14 cellular contexts compared by ENCODE assay signal in genomic region chr5:172456076-172456800, GRCh38. TPM values are rescaled to one million over a fixed set of nuclear protein-coding genes. Genes with fewer than 3 reads are reported as not detected.
DNase-seq lines count a peak whose midpoint lies in the region; ATAC-seq and TF ChIP-seq lines count a peak whose summit lies in the region.
"Had no signal": no experiment of that assay in that cellular context is flagged by ENCODE, and none has a peak within 500 bp of the region (broad histone marks: within the 10 kb centered on the region; RNA-seq: fewer than 3 reads in every experiment).

No MANE protein-coding gene starts in this region.

- no peaks in the 10 kb centered on the region for H3K36me3 ChIP-seq in uterus
- no peaks in the 10 kb centered on the region for H3K36me3 ChIP-seq in effector memory CD4-positive, alpha-beta T cell (ENCODE audit: control insufficient read depth, insufficient read depth, low read length)

- no peak for TF ChIP-seq POLR2A in uterus (IDR thresholded peaks at IDR 0.05)

- ATAC-seq in activated naive CD8-positive, alpha-beta T cell treated with anti-CD3 and anti-CD28 coated beads, Interleukin-2, amount 50 U/mL, for 24 hours = no peak
- ATAC-seq in HG03025 (IDR thresholded peaks at IDR 0.05; ENCODE audit: low FRiP score, unreplicated experiment) = no peak
- ATAC-seq: A549; activated CD8-positive, alpha-beta T cell treated with anti-CD3 and anti-CD28 coated beads for 36 hours had no signal

- H3K27ac Mint-ChIP-seq in activated naive CD8-positive, alpha-beta T cell = no peak overlapping the region
- H3K27ac Mint-ChIP-seq in activated naive CD8-positive, alpha-beta T cell treated with anti-CD3 and anti-CD28 coated beads, Interleukin-2, amount 50 U/mL, for 24 hours = no peak overlapping the region
- H3K27ac Mint-ChIP-seq in endothelial cell (ENCODE audit: unreplicated experiment) (peak overlapping the region; percentile 75), nephron progenitor cell (no peak overlapping the region)
- H3K27ac Mint-ChIP-seq: activated CD8-positive, alpha-beta T cell treated with anti-CD3 and anti-CD28 coated beads for 36 hours had no signal

- H3K9me3 Mint-ChIP-seq in activated naive CD8-positive, alpha-beta T cell (ENCODE audit: low read depth) = no peaks in the 10 kb centered on the region
- no peaks in the 10 kb centered on the region for H3K9me3 Mint-ChIP-seq in activated naive CD8-positive, alpha-beta T cell treated with anti-CD3 and anti-CD28 coated beads, Interleukin-2, amount 50 U/mL, for 24 hours
- no peaks in the 10 kb centered on the region for H3K9me3 Mint-ChIP-seq in endothelial cell (ENCODE audit: unreplicated experiment)
- H3K9me3 Mint-ChIP-seq in nephron progenitor cell = no peaks in the 10 kb centered on the region
- H3K9me3 Mint-ChIP-seq: activated CD8-positive, alpha-beta T cell treated with anti-CD3 and anti-CD28 coated beads for 36 hours had no signal

- DNase-seq in activated naive CD8-positive, alpha-beta T cell treated with anti-CD3 and anti-CD28 coated beads, Interleukin-2, amount 50 U/mL, for 24 hours = no peak
- DNase-seq in endothelial cell (ENCODE audit: low spot score) (no peak), nephron progenitor cell (no peak), uterus (no peak), DMS79 treated with DMSO at 0.1 percent for 48 hours (lab: John Stamatoyannopoulos, UW) (no peak)
- DNase-seq in effector memory CD4-positive, alpha-beta T cell = no peak
- DNase-seq: activated CD8-positive, alpha-beta T cell treated with anti-CD3 and anti-CD28 coated beads for 36 hours; activated gamma-delta T cell treated with Interleukin-2 at 50 U/mL for 16 hours; NCI-H1930; NCI-H748 treated with DMSO at 0.1 percent for 48 hours; Right ventricle myocardium superior had no signal

- no peaks in the 10 kb centered on the region for H3K36me3 Mint-ChIP-seq in activated naive CD8-positive, alpha-beta T cell
- no peaks in the 10 kb centered on the region for H3K36me3 Mint-ChIP-seq in activated naive CD8-positive, alpha-beta T cell treated with anti-CD3 and anti-CD28 coated beads, Interleukin-2, amount 50 U/mL, for 24 hours (ENCODE audit: low read depth)
- no peaks in the 10 kb centered on the region for H3K36me3 Mint-ChIP-seq in endothelial cell (ENCODE audit: low read depth, unreplicated experiment)
- H3K36me3 Mint-ChIP-seq in nephron progenitor cell (ENCODE audit: low read depth) = no peaks in the 10 kb centered on the region

- no peak for TF ChIP-seq CTCF in endothelial cell (IDR thresholded peaks at IDR 0.05; ENCODE audit: unreplicated experiment)
- TF ChIP-seq CTCF in nephron progenitor cell (IDR thresholded peaks at IDR 0.05) = no peak
- no peak for TF ChIP-seq CTCF in uterus (IDR thresholded peaks at IDR 0.05)

- no peaks in the 10 kb centered on the region for H3K27me3 ChIP-seq in uterus
- peaks cover 8% of the 10 kb centered on the region for H3K27me3 ChIP-seq in effector memory CD4-positive, alpha-beta T cell (replicated peaks; ENCODE audit: control insufficient read depth, insufficient read depth, low read length, poor library complexity, severe bottlenecking)

- H3K9me3 ChIP-seq in uterus = no peaks in the 10 kb centered on the region
- H3K9me3 ChIP-seq in effector memory CD4-positive, alpha-beta T cell (ENCODE audit: control insufficient read depth, low read length) = no peaks in the 10 kb centered on the region
- H3K9me3 ChIP-seq: A549 had no signal

- H3K4me1 Mint-ChIP-seq in activated naive CD8-positive, alpha-beta T cell (ENCODE audit: low read depth) = peaks cover 23% of the 10 kb centered on the region
- H3K4me1 Mint-ChIP-seq in activated naive CD8-positive, alpha-beta T cell treated with anti-CD3 and anti-CD28 coated beads, Interleukin-2, amount 50 U/mL, for 24 hours = peaks cover 18% of the 10 kb centered on the region
- H3K4me1 Mint-ChIP-seq in endothelial cell (ENCODE audit: unreplicated experiment) (peaks cover 48% of the 10 kb centered on the region), nephron progenitor cell (peaks cover 80% of the 10 kb centered on the region)

- intact Hi-C loops in uterus (cut with DNase I; ENCODE audit: low total_unique reads) = no loop called here

- H3K27ac ChIP-seq in uterus = peak overlapping the region; percentile 87 to 95
- H3K27ac ChIP-seq in effector memory CD4-positive, alpha-beta T cell (ENCODE audit: insufficient read depth, low read length, poor library complexity, severe bottlenecking) = no peak overlapping the region

- H3K4me3 Mint-ChIP-seq in activated naive CD8-positive, alpha-beta T cell = peak overlapping the region; percentile 86
- no peak overlapping the region for H3K4me3 Mint-ChIP-seq in activated naive CD8-positive, alpha-beta T cell treated with anti-CD3 and anti-CD28 coated beads, Interleukin-2, amount 50 U/mL, for 24 hours
- H3K4me3 Mint-ChIP-seq in endothelial cell (ENCODE audit: unreplicated experiment) = peak overlapping the region; percentile 69
- H3K4me3 Mint-ChIP-seq in nephron progenitor cell = peak overlapping the region; percentile 89
- H3K4me3 Mint-ChIP-seq: activated CD8-positive, alpha-beta T cell treated with anti-CD3 and anti-CD28 coated beads for 36 hours had no signal

- peaks cover 8% of the 10 kb centered on the region for H3K27me3 Mint-ChIP-seq in activated naive CD8-positive, alpha-beta T cell
- peaks cover 31% of the 10 kb centered on the region for H3K27me3 Mint-ChIP-seq in activated naive CD8-positive, alpha-beta T cell treated with anti-CD3 and anti-CD28 coated beads, Interleukin-2, amount 50 U/mL, for 24 hours
- H3K27me3 Mint-ChIP-seq in endothelial cell (ENCODE audit: unreplicated experiment) = peaks cover 22% of the 10 kb centered on the region
- H3K27me3 Mint-ChIP-seq in nephron progenitor cell (ENCODE audit: low read depth, poor library complexity) = no peaks in the 10 kb centered on the region

- H3K4me1 ChIP-seq in uterus = peaks cover 4 to 19% of the 10 kb centered on the region in 2 donors
- H3K4me1 ChIP-seq in effector memory CD4-positive, alpha-beta T cell (ENCODE audit: control insufficient read depth, insufficient read depth, low read length, poor library complexity, severe bottlenecking) = peaks cover 5% of the 10 kb centered on the region

- H3K4me3 ChIP-seq in uterus = no peak overlapping the region
- no peak overlapping the region for H3K4me3 ChIP-seq in effector memory CD4-positive, alpha-beta T cell (ENCODE audit: insufficient read depth, low read depth, low read length, poor library complexity, severe bottlenecking)
- H3K4me3 ChIP-seq: A549 had no signal

RNA-seq across cellular contexts. Expression of gene SH3PXD2B, which starts 1.9 kb away (rescaled TPM):
- 74.1 TPM for total RNA-seq in endothelial cell (ENCODE audit: unreplicated experiment)
- 10 to 100 TPM; 26.1 to 82.6 (median 31.0) TPM for total RNA-seq in uterus
